Comparison of ENCODE assay signal across 9 cellular contexts in genomic region chr2:195612515-195613495, GRCh38. TPM values are rescaled to one million over a fixed set of nuclear protein-coding genes. Genes with fewer than 3 reads are reported as not detected.
A peak's percentile ranks its signal among the peaks of the same experiment; 100 is the strongest.
DNase-seq lines count a peak whose midpoint lies in the region; ATAC-seq and TF ChIP-seq lines count a peak whose summit lies in the region.
"Had no signal": no experiment of that assay in that cellular context is flagged by ENCODE, and none has a peak within 500 bp of the region (broad histone marks: within the 10 kb centered on the region; RNA-seq: fewer than 3 reads in every experiment).

No MANE protein-coding gene starts in this region.

- no peak for TF ChIP-seq CTCF in gastroesophageal sphincter (IDR thresholded peaks at IDR 0.05)
- no peak for TF ChIP-seq CTCF in GM13977 (IDR thresholded peaks at IDR 0.05; ENCODE audit: extremely low read depth, insufficient read depth, missing control alignments)

- WGBS in gastroesophageal sphincter (ENCODE audit: low coverage in 1 of 2), 2 donors = 13 to 23% methylated on average over 3 to 4 of the region's 5 CpGs
- WGBS in trophoblast cell (ENCODE audit: extremely low coverage, insufficient coverage, insufficient read length) = no CpG with 5 or more reads among the region's 5 CpGs

- peak overlapping the region; percentile 66 for H4K8ac ChIP-seq in trophoblast cell (ENCODE audit: low read depth, low read length)

- in situ Hi-C loops in GM13977 (cut with MboI; ENCODE audit: low pct_unique_long_range_greater_than_20kb, low sequenced_read_pairs, unreplicated experiment) = no loop called here

- H3K79me1 ChIP-seq in trophoblast cell (ENCODE audit: low read length) = peaks cover 13% of the 10 kb centered on the region

- H3K4me2 ChIP-seq in trophoblast cell (ENCODE audit: low read length) = peak overlapping the region; percentile 50

- no peaks in the 10 kb centered on the region for H3K9me3 ChIP-seq in gastroesophageal sphincter
- no peaks in the 10 kb centered on the region for H3K9me3 ChIP-seq in trophoblast cell (ENCODE audit: insufficient read depth, low read depth, low read length)

- no peak overlapping the region for H3K18ac ChIP-seq in trophoblast cell (ENCODE audit: low read length)

- peak; percentile 77 for DNase-seq in GM03348 (ENCODE audit: low spot score)
- DNase-seq in trophoblast cell = peak; percentile 77 to 88
- no peak for DNase-seq in stimulated activated CD4-positive, alpha-beta T cell treated with anti-CD3 and anti-CD28 coated beads, Interleukin-4, amount 100 ng/mL, for 4 hours
- DNase-seq in GM13977 (ENCODE audit: low spot score) = no peak
- no peak for DNase-seq in NOMO-1 treated with dmso at 0.1 percent for 144 hours (lab: John Stamatoyannopoulos, UW; ENCODE audit: unreplicated experiment)
- DNase-seq in NCI-H2081 (lab: John Stamatoyannopoulos, UW) = no peak
- DNase-seq: NCI-H1092 had no signal

- H3K79me2 ChIP-seq in trophoblast cell (ENCODE audit: control insufficient read depth, insufficient read depth, low read length, poor library complexity) = no peaks in the 10 kb centered on the region

- no peak overlapping the region for H2AFZ ChIP-seq in trophoblast cell (ENCODE audit: insufficient read depth, low read length, poor library complexity)

- TF ChIP-seq POLR2A in gastroesophageal sphincter (IDR thresholded peaks at IDR 0.05) = no peak

- H3K4me1 ChIP-seq in gastroesophageal sphincter = peaks cover 3 to 22% (median 12%) of the 10 kb centered on the region in 3 donors
- H3K4me1 ChIP-seq in trophoblast cell (ENCODE audit: control insufficient read depth in 1 of 2, insufficient read depth in 2 of 2, low read length in 2 of 2) = peaks cover 3 to 10% of the 10 kb centered on the region in 2 experiments

- TF ChIP-seq EP300 in gastroesophageal sphincter (IDR thresholded peaks at IDR 0.05) = no peak

- no peak overlapping the region for H3K14ac ChIP-seq in trophoblast cell (ENCODE audit: low read length)

- H3K36me3 ChIP-seq in gastroesophageal sphincter = no peaks in the 10 kb centered on the region
- H3K36me3 ChIP-seq in trophoblast cell (ENCODE audit: control insufficient read depth in 1 of 2, insufficient read depth in 2 of 2, low read length in 2 of 2) = no peaks in the 10 kb centered on the region

- no peak overlapping the region for H3K23ac ChIP-seq in trophoblast cell (ENCODE audit: low read length)

- ATAC-seq in SK-N-SH treated with all-trans-retinoic acid at 6 μM for 48 hours (peak; percentile 91), gastroesophageal sphincter (no peak)

- H3K27ac ChIP-seq in gastroesophageal sphincter = peak overlapping the region in 3 of 4 donors; percentile 27 to 40 (median 37)
- H3K27ac ChIP-seq in trophoblast cell (ENCODE audit: low read depth, low read length) = peak overlapping the region; percentile 92

- H3K4me3 ChIP-seq in gastroesophageal sphincter = no peak overlapping the region
- no peak overlapping the region for H3K4me3 ChIP-seq in trophoblast cell (ENCODE audit: low read depth, low read length)

- H2BK12ac ChIP-seq in trophoblast cell (ENCODE audit: low read length) = peak overlapping the region; percentile 93

- H3K27me3 ChIP-seq in gastroesophageal sphincter = no peaks in the 10 kb centered on the region
- H3K27me3 ChIP-seq in trophoblast cell (ENCODE audit: insufficient read depth, low read length) = no peaks in the 10 kb centered on the region

- peak overlapping the region; percentile 86 for H2BK120ac ChIP-seq in trophoblast cell (ENCODE audit: insufficient read depth, low read length, poor library complexity)

- H4K91ac ChIP-seq in trophoblast cell (ENCODE audit: low read depth, low read length) = peak overlapping the region; percentile 94

- H2BK5ac ChIP-seq in trophoblast cell (ENCODE audit: low read depth, low read length, poor library complexity) = peak overlapping the region; percentile 80

- H4K12ac ChIP-seq in trophoblast cell (ENCODE audit: low read depth, low read length) = no peak overlapping the region

- no peak overlapping the region for H3K9ac ChIP-seq in trophoblast cell (ENCODE audit: low read length)

- no peak overlapping the region for H2AK5ac ChIP-seq in trophoblast cell (ENCODE audit: low read length)

- no peak overlapping the region for H3K4ac ChIP-seq in trophoblast cell (ENCODE audit: low read depth, low read length)

TF ChIP-seq in SK-N-SH treated with all-trans-retinoic acid at 6 μM for 48 hours, 23 proteins besides CTCF, POLR2A, EP300 and RAD21:
- TF ChIP-seq TCF4 (CRISPR knock-in tag; IDR thresholded peaks at IDR 0.05; ENCODE audit: borderline replicate concordance) (no peak), PATZ1 (CRISPR knock-in tag; IDR thresholded peaks at IDR 0.05; ENCODE audit: borderline replicate concordance) (peak; percentile 30; the same call in 1 of the 2 replicates), SNAI2 (CRISPR knock-in tag; IDR thresholded peaks at IDR 0.05) (no peak), ARNTL (CRISPR knock-in tag; IDR thresholded peaks at IDR 0.05; ENCODE audit: borderline replicate concordance, low read depth) (no peak), ISL1 (CRISPR knock-in tag; IDR thresholded peaks at IDR 0.05) (peak; percentile 52; the same call in 1 of the 2 replicates), CSDC2 (CRISPR knock-in tag; IDR thresholded peaks at IDR 0.05) (no peak), GLIS3 (CRISPR knock-in tag; IDR thresholded peaks at IDR 0.05) (0 out of 2 replicates have a peak, but pooled peaks have one; percentile 8), CREB5 (CRISPR knock-in tag; IDR thresholded peaks at IDR 0.05; ENCODE audit: low read depth) (no peak)

RNA-seq across cellular contexts. Expression of gene SLC39A10, which starts 44.2 kb away (rescaled TPM):
- total RNA-seq in gastroesophageal sphincter = 10 to 100 TPM in 1 of 4 donors, 1 to 10 TPM in 3; 7.1 to 14.6 (median 9.5) TPM
- polyA plus RNA-seq in trophoblast cell (2013) = 87.0 and 87.1 TPM in 2 replicates

Comparison
In these comparisons a context has a peak if more than half of its experiments do, and no peak if none do; other contexts are left out.
1. DNase-seq: peak in GM03348 (single experiment) and trophoblast cell (2 of 2); none in stimulated activated CD4-positive, alpha-beta T cell treated with anti-CD3 and anti-CD28 coated beads, Interleukin-4, amount 100 ng/mL, for 4 hours (0 of 2), GM13977 (single experiment), NOMO-1 treated with dmso at 0.1 percent for 144 hours (single experiment) and NCI-H2081 (0 of 2).